Comparison of ENCODE assay signal across 8 cellular contexts in genomic region chr17:76384987-76385891, GRCh38. TPM values are rescaled to one million over a fixed set of nuclear protein-coding genes. Genes with fewer than 3 reads are reported as not detected.
DNase-seq lines count a peak whose midpoint lies in the region; ATAC-seq and TF ChIP-seq lines count a peak whose summit lies in the region.

No MANE protein-coding gene starts in this region.

- no peak overlapping the region for H3K27ac Mint-ChIP-seq in neural crest cell (ENCODE audit: unreplicated experiment)

- H3K4me1 ChIP-seq in DND-41 (ENCODE audit: insufficient read depth, low read length) (peaks cover 28% of the 10 kb centered on the region), fibroblast of lung (ENCODE audit: control insufficient read depth, extremely low read depth, insufficient read depth, low read length) (peaks cover 4% of the 10 kb centered on the region)

- peak overlapping the region; percentile 85 for H3K4me3 Mint-ChIP-seq in neural crest cell

- peak overlapping the region; percentile 77; the same call in 1 of the 2 replicates for H2AFZ ChIP-seq in DND-41 (ENCODE audit: low read depth, low read length)
- no peak overlapping the region for H2AFZ ChIP-seq in fibroblast of lung (ENCODE audit: low read length)

- H3K9me3 Mint-ChIP-seq in neural crest cell = no peaks in the 10 kb centered on the region

- H3K27ac ChIP-seq in DND-41 (ENCODE audit: low read length) (no peak overlapping the region), fibroblast of lung (ENCODE audit: insufficient read depth, low read length) (peak overlapping the region; percentile 92)

- H4K20me1 ChIP-seq in DND-41 (ENCODE audit: insufficient read depth, low read length) (0 out of 2 replicates have a peak, but pooled peaks cover 3% of the 10 kb centered on the region), fibroblast of lung (ENCODE audit: control insufficient read depth, extremely low read depth, insufficient read depth, low read length) (no peaks in the 10 kb centered on the region)

- H3K79me2 ChIP-seq in DND-41 (ENCODE audit: insufficient read depth, low read length) (no peaks in the 10 kb centered on the region), fibroblast of lung (ENCODE audit: control insufficient read depth, insufficient read depth, low read length) (peaks cover 12% of the 10 kb centered on the region)

- H3K36me3 Mint-ChIP-seq in neural crest cell (ENCODE audit: low read depth) = peaks cover 3% of the 10 kb centered on the region

- peaks cover 15% of the 10 kb centered on the region for H3K27me3 ChIP-seq in DND-41 (ENCODE audit: insufficient read depth, low read length, poor library complexity)
- H3K27me3 ChIP-seq in MG63 = no peaks in the 10 kb centered on the region
- no peaks in the 10 kb centered on the region for H3K27me3 ChIP-seq in fibroblast of lung (ENCODE audit: control insufficient read depth, insufficient read depth, low read length)

- TF ChIP-seq CTCF in DND-41 (IDR thresholded peaks at IDR 0.05; ENCODE audit: borderline replicate concordance, extremely low read depth, low read length, poor library complexity, severe bottlenecking) (no peak), fibroblast of lung (conservative IDR thresholded peaks at IDR 0.05 in 1 of 2, IDR thresholded peaks at IDR 0.05 in 1 of 2; ENCODE audit: low read depth in 1 of 2, low read length in 2 of 2) (no peak), neural crest cell (conservative IDR thresholded peaks at IDR 0.05) (no peak)

- ATAC-seq in DND-41 (ENCODE audit: insufficient read depth, low read depth) (no peak), HG03439 (IDR thresholded peaks at IDR 0.05; ENCODE audit: unreplicated experiment) (no peak), HG03196 (IDR thresholded peaks at IDR 0.05; ENCODE audit: unreplicated experiment) (no peak)

- H3K4me3 ChIP-seq in DND-41 (ENCODE audit: low read depth in 1 of 2, low read length in 2 of 2) (peak overlapping the region in 1 of 2 experiments; percentile 56; a peak in 2 of 4 replicates), MG63 (peak overlapping the region; percentile 54), fibroblast of lung (replicated peaks in 1 of 4; ENCODE audit: control extremely low read depth in 1 of 4, insufficient read depth in 1 of 4, low read depth in 3 of 4, low read length in 4 of 4) (peak overlapping the region; percentile 20 to 62 (median 50))

- DNase-seq in DND-41 (no peak), MG63 (peak; percentile 77), fibroblast of lung (ENCODE audit: low read depth in 2 of 2) (peak in 1 of 2 donors; percentile 69), neural crest cell (ENCODE audit: low read depth, low spot score) (peak; percentile 26), NCI-H345 treated with DMSO at 0.1 percent for 48 hours (lab: John Stamatoyannopoulos, UW; ENCODE audit: unreplicated experiment) (no peak)
- DNase-seq in activated T-cell treated with anti-CD3 and anti-CD28 coated beads, Interleukin-2, amount 50 U/mL, for 1 hour = peak; percentile 59

- H3K4me2 ChIP-seq in DND-41 (ENCODE audit: insufficient read depth, low read length) (peak overlapping the region; percentile 81), fibroblast of lung (ENCODE audit: extremely low read depth, insufficient read depth, low read length) (peak overlapping the region; percentile 83)

- H3K9ac ChIP-seq in DND-41 (ENCODE audit: low read depth, low read length) (peak overlapping the region; percentile 72), fibroblast of lung (ENCODE audit: insufficient read depth, low read length) (peak overlapping the region; percentile 91)

- peaks cover 3% of the 10 kb centered on the region for H3K36me3 ChIP-seq in DND-41 (ENCODE audit: insufficient read depth, low read length)
- H3K36me3 ChIP-seq in MG63 = peaks cover 10% of the 10 kb centered on the region
- peaks cover 8% of the 10 kb centered on the region for H3K36me3 ChIP-seq in fibroblast of lung (ENCODE audit: control insufficient read depth, insufficient read depth, low read length)

- peaks cover 27% of the 10 kb centered on the region for H3K27me3 Mint-ChIP-seq in neural crest cell (ENCODE audit: low read depth)

- peaks cover 44% of the 10 kb centered on the region for H3K4me1 Mint-ChIP-seq in neural crest cell

- H3K9me3 ChIP-seq in DND-41 (ENCODE audit: insufficient read depth, low read length, severe bottlenecking) (no peaks in the 10 kb centered on the region), MG63 (no peaks in the 10 kb centered on the region), fibroblast of lung (ENCODE audit: control insufficient read depth, insufficient read depth, low read depth, low read length) (no peaks in the 10 kb centered on the region)

RNA-seq across cellular contexts. Expression of gene SPHK1, which starts 0.8 kb away (rescaled TPM):
- 17.7 and 25.1 TPM in 2 replicates for total RNA-seq in MG63 (2014; rRNA removed; shearing (Covaris generic); ENCODE audit: low replicate concordance)
- 5.0 and 22.3 TPM in 2 replicates for total RNA-seq in fibroblast of lung
- 9.4 and 11.5 TPM in 2 replicates for polyA plus RNA-seq in fibroblast of lung
- 14.2 and 21.4 TPM in 2 replicates for polyA plus RNA-seq in fibroblast of lung (2012)
- 8.8 and 10.8 TPM in 2 replicates for polyA minus RNA-seq in fibroblast of lung (ENCODE audit: low replicate concordance)
- total RNA-seq in neural crest cell = 19.5 and 21.1 TPM in 2 replicates

RNA-seq across cellular contexts. Expression of gene PRPSAP1, which starts 31.5 kb away (rescaled TPM):
- total RNA-seq in MG63 (2014; rRNA removed; shearing (Covaris generic); ENCODE audit: low replicate concordance) = 64.7 and 72.1 TPM in 2 replicates
- total RNA-seq in fibroblast of lung = 32.7 and 59.8 TPM in 2 replicates
- 56.8 and 56.9 TPM in 2 replicates for polyA plus RNA-seq in fibroblast of lung
- 27.2 and 36.6 TPM in 2 replicates for polyA plus RNA-seq in fibroblast of lung (2012)
- 31.1 and 44.1 TPM in 2 replicates for polyA minus RNA-seq in fibroblast of lung (ENCODE audit: low replicate concordance)
- 68.4 and 73.6 TPM in 2 replicates for total RNA-seq in neural crest cell

Comparison
In these comparisons a context has a peak if more than half of its experiments do, and no peak if none do; other contexts are left out.
1. DNase-seq: peak in MG63 (single experiment), activated T-cell treated with anti-CD3 and anti-CD28 coated beads, Interleukin-2, amount 50 U/mL, for 1 hour (single experiment) and neural crest cell (single experiment); none in DND-41 (single experiment) and NCI-H345 treated with DMSO at 0.1 percent for 48 hours (single experiment).